19 cellular contexts compared by ENCODE assay signal in genomic region chr14:24803933-24804494, GRCh38.
DNase-seq lines count a peak whose midpoint lies in the region; ATAC-seq and TF ChIP-seq lines count a peak whose summit lies in the region.
"Had no signal": no experiment of that assay in that cellular context is flagged by ENCODE, and none has a peak within 500 bp of the region (broad histone marks: within the 10 kb centered on the region; RNA-seq: fewer than 3 reads in every experiment).

No MANE protein-coding gene starts in this region.

- H2AK5ac ChIP-seq in H9 (ENCODE audit: insufficient read length, low read length) = no peak overlapping the region

- no peak overlapping the region for H4K5ac ChIP-seq in H9 (ENCODE audit: insufficient read length, low read depth, low read length)

- H3K9me2 ChIP-seq in hepatocyte (replicated peaks; ENCODE audit: insufficient read depth) = no peaks in the 10 kb centered on the region

- no peak for DNase-seq in activated naive CD4-positive, alpha-beta T cell treated with anti-CD3 and anti-CD28 coated beads, Interleukin-2, amount 10 ng/mL, durations not matched to agents 7 days and 5 days
- no peak for DNase-seq in hepatocyte (ENCODE audit: low spot score)
- DNase-seq in sciatic nerve (ENCODE audit: low spot score) = no peak
- no peak for DNase-seq in H9
- no peak for DNase-seq in middle frontal gyrus (ENCODE audit: extremely low spot score, low spot score)
- no peak for DNase-seq in omental fat pad (ENCODE audit: low spot score)
- DNase-seq: AML-193; CD4-positive, alpha-beta T cell; DMS153; DMS79; GDM1; GOT3; IMR-90 had no signal

- H3K4me3 ChIP-seq in hepatocyte = no peak overlapping the region
- H3K4me3 ChIP-seq: A549, HAP-1, K562 had no signal

- no peak overlapping the region for H2BK5ac ChIP-seq in H9 (ENCODE audit: insufficient read length, low read length)

- no peak overlapping the region for H3K56ac ChIP-seq in H9 (ENCODE audit: insufficient read length, low read depth, low read length)

- no peak overlapping the region for H3K9ac ChIP-seq in H9 (ENCODE audit: extremely low read depth, insufficient read length, low read length)

- ATAC-seq in sciatic nerve (peak; percentile 12), omental fat pad (ENCODE audit: low FRiP score) (no peak)
- ATAC-seq: A549, K562 had no signal

- H2AFZ ChIP-seq in hepatocyte (no peak overlapping the region), H9 (ENCODE audit: low read length) (no peak overlapping the region)

- intact Hi-C loops in sciatic nerve (cut with DNase I) = no loop called here

- no peak overlapping the region for H4K91ac ChIP-seq in H9 (ENCODE audit: insufficient read length, low read depth, low read length)

- H3K4me1 ChIP-seq in hepatocyte (ENCODE audit: insufficient read depth) (peaks cover 33% of the 10 kb centered on the region), H9 (ENCODE audit: insufficient read depth, low read length) (no peaks in the 10 kb centered on the region; the same call in 1 of the 2 replicates)
- H3K4me1 ChIP-seq: A549, HAP-1 had no signal

- no peak overlapping the region for H3K4me2 ChIP-seq in hepatocyte
- no peak overlapping the region for H3K4me2 ChIP-seq in H9 (ENCODE audit: insufficient read depth, insufficient read length, low read length)
- H3K4me2 ChIP-seq: A549 had no signal

- H3K18ac ChIP-seq in H9 (ENCODE audit: insufficient read length, low read depth, low read length) = no peak overlapping the region

- H3K27me3 ChIP-seq in hepatocyte (no peaks in the 10 kb centered on the region), H9 (ENCODE audit: insufficient read depth, low read length) (no peaks in the 10 kb centered on the region)

- no peak overlapping the region for H2BK12ac ChIP-seq in H9 (ENCODE audit: insufficient read length, low read depth, low read length)

- H3K4ac ChIP-seq in H9 (ENCODE audit: low read depth, low read length) = no peak overlapping the region

- H3K36me3 ChIP-seq in hepatocyte (replicated peaks; ENCODE audit: insufficient read depth, low read depth) = no peaks in the 10 kb centered on the region
- H3K36me3 ChIP-seq: HAP-1 had no signal

- CTCF ChIA-PET in activated naive CD4-positive, alpha-beta T cell treated with anti-CD3 and anti-CD28 coated beads, Interleukin-2, amount 10 ng/mL, durations not matched to agents 7 days and 5 days (lab: Charles Lee) = no interaction called here

- no peak overlapping the region for H2BK20ac ChIP-seq in H9 (ENCODE audit: low read depth, low read length, poor library complexity, severe bottlenecking)

- no peak overlapping the region for H3K4me3 Mint-ChIP-seq in activated naive CD4-positive, alpha-beta T cell treated with anti-CD3 and anti-CD28 coated beads, Interleukin-2, amount 50 U/mL, for 24 hours
- H3K4me3 Mint-ChIP-seq in activated naive CD4-positive, alpha-beta T cell treated with anti-CD3 and anti-CD28 coated beads, Interleukin-2, amount 10 ng/mL, durations not matched to agents 7 days and 5 days = no peak overlapping the region
- H3K4me3 Mint-ChIP-seq in H9 = no peak overlapping the region
- H3K4me3 Mint-ChIP-seq: CD4-positive, alpha-beta T cell had no signal

- H3K14ac ChIP-seq in H9 (ENCODE audit: insufficient read depth, low read length) = no peak overlapping the region

- H3K79me2 ChIP-seq in hepatocyte (no peaks in the 10 kb centered on the region), H9 (ENCODE audit: insufficient read depth, low read length) (no peaks in the 10 kb centered on the region)

- no peaks in the 10 kb centered on the region for H3K9me3 ChIP-seq in hepatocyte (ENCODE audit: low read depth)
- no peaks in the 10 kb centered on the region for H3K9me3 ChIP-seq in H9 (ENCODE audit: control insufficient read depth, low read depth, low read length)
- H3K9me3 ChIP-seq: A549, HAP-1 had no signal

- no peak overlapping the region for H3T11ph ChIP-seq in H9 (ENCODE audit: low read length)

- H3K9me3 Mint-ChIP-seq in activated naive CD4-positive, alpha-beta T cell treated with anti-CD3 and anti-CD28 coated beads, Interleukin-2, amount 50 U/mL, for 24 hours = no peaks in the 10 kb centered on the region
- no peaks in the 10 kb centered on the region for H3K9me3 Mint-ChIP-seq in activated naive CD4-positive, alpha-beta T cell treated with anti-CD3 and anti-CD28 coated beads, Interleukin-2, amount 10 ng/mL, durations not matched to agents 7 days and 5 days
- H3K9me3 Mint-ChIP-seq in H9 = no peaks in the 10 kb centered on the region
- H3K9me3 Mint-ChIP-seq: CD4-positive, alpha-beta T cell had no signal

- H3K27me3 Mint-ChIP-seq in activated naive CD4-positive, alpha-beta T cell treated with anti-CD3 and anti-CD28 coated beads, Interleukin-2, amount 50 U/mL, for 24 hours = peaks cover 6% of the 10 kb centered on the region
- no peaks in the 10 kb centered on the region for H3K27me3 Mint-ChIP-seq in activated naive CD4-positive, alpha-beta T cell treated with anti-CD3 and anti-CD28 coated beads, Interleukin-2, amount 10 ng/mL, durations not matched to agents 7 days and 5 days
- H3K27me3 Mint-ChIP-seq in H9 (ENCODE audit: low read depth) = 0 out of 2 replicates have a peak, but pooled peaks cover 1% of the 10 kb centered on the region

- H3K79me1 ChIP-seq in H9 (ENCODE audit: insufficient read depth, low read depth, low read length, poor library complexity, severe bottlenecking) = no peaks in the 10 kb centered on the region

- H3K23me2 ChIP-seq in H9 (ENCODE audit: insufficient read length, low read depth, low read length, poor library complexity, severe bottlenecking) = no peaks in the 10 kb centered on the region

- no peaks in the 10 kb centered on the region for H3K4me1 Mint-ChIP-seq in activated naive CD4-positive, alpha-beta T cell treated with anti-CD3 and anti-CD28 coated beads, Interleukin-2, amount 50 U/mL, for 24 hours
- H3K4me1 Mint-ChIP-seq in activated naive CD4-positive, alpha-beta T cell treated with anti-CD3 and anti-CD28 coated beads, Interleukin-2, amount 10 ng/mL, durations not matched to agents 7 days and 5 days = peaks cover 2% of the 10 kb centered on the region
- peaks cover 6 to 9% of the 10 kb centered on the region in 2 experiments for H3K4me1 Mint-ChIP-seq in H9

- no peak overlapping the region for H3K23ac ChIP-seq in H9 (ENCODE audit: insufficient read length, low read depth, low read length)

- H4K20me1 ChIP-seq in hepatocyte (ENCODE audit: insufficient read depth, poor library complexity, severe bottlenecking) (no peaks in the 10 kb centered on the region), H9 (ENCODE audit: control insufficient read depth, insufficient read depth, insufficient read length) (no peaks in the 10 kb centered on the region)

- H3K27ac ChIP-seq in hepatocyte (peak overlapping the region; percentile 74), H9 (ENCODE audit: insufficient read length, low read depth, low read length) (no peak overlapping the region)
- H3K27ac ChIP-seq: 22Rv1, A549, C4-2B had no signal

- peak overlapping the region; percentile 41 for H3K27ac Mint-ChIP-seq in activated naive CD4-positive, alpha-beta T cell treated with anti-CD3 and anti-CD28 coated beads, Interleukin-2, amount 50 U/mL, for 24 hours
- H3K27ac Mint-ChIP-seq in activated naive CD4-positive, alpha-beta T cell treated with anti-CD3 and anti-CD28 coated beads, Interleukin-2, amount 10 ng/mL, durations not matched to agents 7 days and 5 days = no peak overlapping the region
- H3K27ac Mint-ChIP-seq in H9 = no peak overlapping the region
- H3K27ac Mint-ChIP-seq: CD4-positive, alpha-beta T cell had no signal

- no peak overlapping the region for H2BK120ac ChIP-seq in H9 (ENCODE audit: low read depth, low read length, poor library complexity, severe bottlenecking)

- H4K8ac ChIP-seq in H9 (replicated peaks; ENCODE audit: insufficient read length, low read depth, low read length) = no peak overlapping the region

- H3K36me3 Mint-ChIP-seq in activated naive CD4-positive, alpha-beta T cell treated with anti-CD3 and anti-CD28 coated beads, Interleukin-2, amount 50 U/mL, for 24 hours = no peaks in the 10 kb centered on the region
- H3K36me3 Mint-ChIP-seq in activated naive CD4-positive, alpha-beta T cell treated with anti-CD3 and anti-CD28 coated beads, Interleukin-2, amount 10 ng/mL, durations not matched to agents 7 days and 5 days = no peaks in the 10 kb centered on the region
- no peaks in the 10 kb centered on the region for H3K36me3 Mint-ChIP-seq in H9 (ENCODE audit: insufficient read depth in 1 of 3, low read depth in 3 of 3)

- TF ChIP-seq CTCF in hepatocyte (IDR thresholded peaks at IDR 0.05; ENCODE audit: poor library complexity) (no peak), H9 (conservative IDR thresholded peaks at IDR 0.05) (no peak), omental fat pad (IDR thresholded peaks at IDR 0.05) (no peak)

- no peak overlapping the region for H2BK15ac ChIP-seq in H9 (ENCODE audit: low read depth, low read length)

- 98% methylated on average over 10 of the region's 10 CpGs for WGBS in hepatocyte (ENCODE audit: low lambda C conversion rate, missing lambda C conversion rate)
- no CpG with 5 or more reads among the region's 10 CpGs for WGBS in H9 (ENCODE audit: extremely low coverage, insufficient read length, low lambda C conversion rate)
